In the genomic region with DNA sequence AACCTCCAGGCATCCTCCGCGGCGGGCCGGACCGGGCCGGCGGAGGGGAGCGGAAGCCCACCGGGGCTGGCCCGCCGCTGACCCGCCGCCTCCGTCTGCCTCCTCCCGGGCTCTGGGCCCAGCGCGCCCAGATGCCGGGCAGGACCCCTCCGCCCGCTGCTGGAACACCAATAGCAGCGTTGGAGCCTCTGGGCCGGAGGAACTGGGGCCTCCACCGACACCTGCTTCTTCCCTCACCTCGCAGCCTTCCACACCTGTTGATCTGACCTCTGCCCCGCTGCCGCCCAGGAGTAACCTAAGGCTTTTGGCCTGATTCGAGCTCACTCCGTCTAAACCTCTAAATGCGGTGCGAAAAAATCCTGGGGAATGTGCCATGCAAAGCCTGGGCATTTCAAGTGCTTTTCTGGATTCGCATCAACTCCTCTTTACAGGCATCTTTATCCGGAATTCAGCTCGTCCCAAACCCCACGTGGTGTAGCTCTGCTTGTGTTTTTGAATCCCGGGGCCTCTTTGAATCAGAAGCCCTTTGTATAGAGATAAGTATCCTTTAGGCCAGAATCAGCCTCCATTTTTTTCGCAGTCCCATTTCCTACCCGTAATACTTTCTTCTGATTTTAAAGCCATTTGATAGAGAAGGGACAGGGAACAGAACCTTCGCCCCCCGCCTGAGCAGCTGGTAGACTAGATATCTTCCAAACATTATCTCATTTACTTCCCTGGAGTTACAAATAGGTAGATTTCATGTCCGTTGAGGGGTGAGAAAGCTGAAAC, we compare ENCODE assay signal across 8 cellular contexts. TPM values are rescaled to one million over a fixed set of nuclear protein-coding genes. Genes with fewer than 3 reads are reported as not detected.
DNase-seq lines count a peak whose midpoint lies in the region; ATAC-seq lines count a peak whose summit lies in the region.

No MANE protein-coding gene starts in this region.

- H3K4me3 ChIP-seq in HUES6 (ENCODE audit: low read depth, low read length) = peak overlapping the region; percentile 76

- peaks cover 43% of the 10 kb centered on the region for H3K4me1 ChIP-seq in HUES6 (ENCODE audit: control insufficient read depth, insufficient read depth, low read length)

- H3K9ac ChIP-seq in HUES6 (ENCODE audit: low read length) = peak overlapping the region; percentile 89

- H3K27ac Mint-ChIP-seq in activated CD8-positive, alpha-beta memory T cell treated with anti-CD3 and anti-CD28 coated beads, Interleukin-2, amount 10 ng/mL, durations not matched to agents 7 days and 5 days = peak overlapping the region; percentile 45
- H3K27ac Mint-ChIP-seq in activated naive CD4-positive, alpha-beta T cell treated with anti-CD3 and anti-CD28 coated beads, Interleukin-2, amount 50 U/mL, for 24 hours = peak overlapping the region; percentile 84

- no peaks in the 10 kb centered on the region for H3K9me3 ChIP-seq in HUES6 (ENCODE audit: control insufficient read depth, insufficient read depth, low read depth, low read length)

- H3K9me3 Mint-ChIP-seq in activated CD8-positive, alpha-beta memory T cell treated with anti-CD3 and anti-CD28 coated beads, Interleukin-2, amount 10 ng/mL, durations not matched to agents 7 days and 5 days (ENCODE audit: low read depth) = no peaks in the 10 kb centered on the region
- H3K9me3 Mint-ChIP-seq in activated naive CD4-positive, alpha-beta T cell treated with anti-CD3 and anti-CD28 coated beads, Interleukin-2, amount 50 U/mL, for 24 hours = no peaks in the 10 kb centered on the region

- H3K27ac ChIP-seq in HUES6 (ENCODE audit: low read depth, low read length) = peak overlapping the region; percentile 88

- peaks cover 2% of the 10 kb centered on the region for H3K36me3 Mint-ChIP-seq in activated CD8-positive, alpha-beta memory T cell treated with anti-CD3 and anti-CD28 coated beads, Interleukin-2, amount 10 ng/mL, durations not matched to agents 7 days and 5 days
- peaks cover 1% of the 10 kb centered on the region for H3K36me3 Mint-ChIP-seq in activated naive CD4-positive, alpha-beta T cell treated with anti-CD3 and anti-CD28 coated beads, Interleukin-2, amount 50 U/mL, for 24 hours

- CTCF ChIA-PET in activated CD8-positive, alpha-beta memory T cell treated with anti-CD3 and anti-CD28 coated beads, Interleukin-2, amount 10 ng/mL, durations not matched to agents 7 days and 5 days (lab: Charles Lee) = interaction anchor here (1.0 kb wide), 1 partner anchor 73 kb away, joined by 3 read pairs; no protein-coding TSS in a partner anchor

- peak overlapping the region; percentile 61 for H3K4me3 Mint-ChIP-seq in activated CD8-positive, alpha-beta memory T cell treated with anti-CD3 and anti-CD28 coated beads, Interleukin-2, amount 10 ng/mL, durations not matched to agents 7 days and 5 days
- H3K4me3 Mint-ChIP-seq in activated naive CD4-positive, alpha-beta T cell treated with anti-CD3 and anti-CD28 coated beads, Interleukin-2, amount 50 U/mL, for 24 hours = peak overlapping the region; percentile 89

- H3K27me3 Mint-ChIP-seq in activated CD8-positive, alpha-beta memory T cell treated with anti-CD3 and anti-CD28 coated beads, Interleukin-2, amount 10 ng/mL, durations not matched to agents 7 days and 5 days = peaks cover 48% of the 10 kb centered on the region
- peaks cover 17% of the 10 kb centered on the region for H3K27me3 Mint-ChIP-seq in activated naive CD4-positive, alpha-beta T cell treated with anti-CD3 and anti-CD28 coated beads, Interleukin-2, amount 50 U/mL, for 24 hours

- H3K36me3 ChIP-seq in HUES6 (ENCODE audit: control insufficient read depth, insufficient read depth, low read length) = peaks cover 3% of the 10 kb centered on the region; the same call in 1 of the 2 replicates

- no peaks in the 10 kb centered on the region for H3K27me3 ChIP-seq in HUES6 (ENCODE audit: control insufficient read depth, insufficient read depth, low read length)

- ATAC-seq in activated CD8-positive, alpha-beta memory T cell treated with anti-CD3 and anti-CD28 coated beads, Interleukin-2, amount 10 ng/mL, durations not matched to agents 7 days and 5 days = no peak

- no peak for DNase-seq in activated CD8-positive, alpha-beta memory T cell treated with anti-CD3 and anti-CD28 coated beads, Interleukin-2, amount 10 ng/mL, durations not matched to agents 7 days and 5 days
- DNase-seq in activated CD8-positive, alpha-beta memory T cell treated with anti-CD3 and anti-CD28 coated beads for 24 hours = no peak
- DNase-seq in hippocampal formation (lab: John Stamatoyannopoulos, UW) = peak; percentile 63 to 69
- DNase-seq in retina = peak; percentile 82
- DNase-seq in ecto neural progenitor cell (ENCODE audit: low spot score) = no peak
- DNase-seq in mesenteric fat pad (ENCODE audit: low spot score) = no peak

- peaks cover 9% of the 10 kb centered on the region for H3K4me1 Mint-ChIP-seq in activated CD8-positive, alpha-beta memory T cell treated with anti-CD3 and anti-CD28 coated beads, Interleukin-2, amount 10 ng/mL, durations not matched to agents 7 days and 5 days
- peaks cover 24% of the 10 kb centered on the region for H3K4me1 Mint-ChIP-seq in activated naive CD4-positive, alpha-beta T cell treated with anti-CD3 and anti-CD28 coated beads, Interleukin-2, amount 50 U/mL, for 24 hours

RNA-seq across cellular contexts. Expression of a gene that starts 0.7 kb away (rescaled TPM):
- total RNA-seq in activated CD8-positive, alpha-beta memory T cell treated with anti-CD3 and anti-CD28 coated beads, Interleukin-2, amount 10 ng/mL, durations not matched to agents 7 days and 5 days = 1 to 10 TPM; 3.5 to 4.6 TPM
- total RNA-seq in mesenteric fat pad = 242 TPM

Comparison
In these comparisons a context has a peak if more than half of its experiments do, and no peak if none do; other contexts are left out.
1. DNase-seq: peak in hippocampal formation (2 of 2) and retina (single experiment); none in activated CD8-positive, alpha-beta memory T cell treated with anti-CD3 and anti-CD28 coated beads, Interleukin-2, amount 10 ng/mL, durations not matched to agents 7 days and 5 days (single experiment), activated CD8-positive, alpha-beta memory T cell treated with anti-CD3 and anti-CD28 coated beads for 24 hours (single experiment), ecto neural progenitor cell (single experiment) and mesenteric fat pad (single experiment).
2. RNA of a gene that starts 0.7 kb away (total RNA-seq): 242 TPM in mesenteric fat pad (single experiment); 3.5 to 4.6 TPM in activated CD8-positive, alpha-beta memory T cell treated with anti-CD3 and anti-CD28 coated beads, Interleukin-2, amount 10 ng/mL, durations not matched to agents 7 days and 5 days; every median in the first group is over 10 times any median in the second.